In the genomic region with DNA sequence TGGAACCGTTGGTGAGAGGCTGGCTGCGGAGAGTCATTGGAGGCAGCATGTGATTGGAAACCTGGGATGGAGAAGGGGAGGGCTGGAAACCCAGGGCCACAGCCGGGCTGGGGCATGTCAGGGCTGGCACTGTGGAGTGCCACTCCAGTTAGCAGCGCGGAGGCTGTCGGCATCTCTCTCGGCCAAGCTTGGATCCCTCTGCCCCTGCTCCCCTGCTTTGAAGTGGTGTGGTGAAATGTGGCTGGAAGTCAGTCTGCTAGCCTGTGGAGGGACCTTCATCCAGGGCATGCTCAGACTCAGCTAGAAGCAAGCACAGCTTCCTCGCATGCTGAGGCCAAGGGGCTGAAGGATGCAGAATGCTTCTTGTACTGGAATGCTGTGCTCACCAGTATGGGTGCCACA, we compare ENCODE assay signal across 8 cellular contexts. TPM values are rescaled to one million over a fixed set of nuclear protein-coding genes. Genes with fewer than 3 reads are reported as not detected.
DNase-seq lines count a peak whose midpoint lies in the region; ATAC-seq and TF ChIP-seq lines count a peak whose summit lies in the region.

No MANE protein-coding gene starts in this region.

- no peak for TF ChIP-seq CTCF in esophagus muscularis mucosa (IDR thresholded peaks at IDR 0.05)
- TF ChIP-seq CTCF in prostate gland (IDR thresholded peaks at IDR 0.05): no peak
- no peak for TF ChIP-seq CTCF in foreskin fibroblast (IDR thresholded peaks at IDR 0.05; ENCODE audit: low read depth, low read length)

- intact Hi-C loops in esophagus muscularis mucosa (cut with DNase I): no loop called here
- intact Hi-C loops in prostate gland (cut with DNase I): no loop called here

- WGBS in esophagus muscularis mucosa: 65% methylated on average over 3 of the region's 8 CpGs
- WGBS in prostate gland: 34% methylated on average over 8 of the region's 8 CpGs

- H3K4me3 ChIP-seq in esophagus muscularis mucosa (peak overlapping the region in 2 of 4 donors; percentile 9), prostate gland (no peak overlapping the region), foreskin fibroblast (ENCODE audit: low read depth in 1 of 2, low read length in 2 of 2) (no peak overlapping the region)

- H3K36me3 ChIP-seq in esophagus muscularis mucosa (no peaks in the 10 kb centered on the region), prostate gland (no peaks in the 10 kb centered on the region)

- peak overlapping the region; percentile 76 to 88 (median 84) for H3K27ac ChIP-seq in esophagus muscularis mucosa (replicated peaks in 1 of 4)
- peak overlapping the region; percentile 55 to 69 for H3K27ac ChIP-seq in prostate gland

- ATAC-seq in GM19455 (IDR thresholded peaks at IDR 0.05; ENCODE audit: unreplicated experiment) (no peak), GM21526 (IDR thresholded peaks at IDR 0.05; ENCODE audit: low FRiP score, unreplicated experiment) (no peak)

- no peak for TF ChIP-seq POLR2A in esophagus muscularis mucosa (IDR thresholded peaks at IDR 0.05; ENCODE audit: low read depth)
- TF ChIP-seq POLR2A in prostate gland (IDR thresholded peaks at IDR 0.05): no peak

- H3K4me1 ChIP-seq in esophagus muscularis mucosa: peaks cover 65 to 73% (median 67%) of the 10 kb centered on the region in 4 donors
- H3K4me1 ChIP-seq in prostate gland (replicated peaks): no peaks in the 10 kb centered on the region

- DNase-seq in DMS 273 treated with DMSO at 0.1 percent for 48 hours (lab: John Stamatoyannopoulos, UW) (peak; percentile 75), NCI-H2196 treated with DMSO at 0.1 percent for 48 hours (lab: John Stamatoyannopoulos, UW; ENCODE audit: unreplicated experiment) (peak; percentile 62), esophagus muscularis mucosa (ENCODE audit: extremely low spot score) (no peak), prostate gland (ENCODE audit: low spot score) (peak; percentile 83), foreskin fibroblast (no peak), KG1 (lab: John Stamatoyannopoulos, UW) (no peak)

- H3K27me3 ChIP-seq in esophagus muscularis mucosa (no peaks in the 10 kb centered on the region), prostate gland (replicated peaks; ENCODE audit: insufficient read depth) (no peaks in the 10 kb centered on the region)

- TF ChIP-seq EP300 in esophagus muscularis mucosa (IDR thresholded peaks at IDR 0.05): no peak

- H3K9me3 ChIP-seq in esophagus muscularis mucosa (no peaks in the 10 kb centered on the region), prostate gland (no peaks in the 10 kb centered on the region)

RNA-seq across cellular contexts. Expression of a gene that starts 13.5 kb away (rescaled TPM):
- total RNA-seq in esophagus muscularis mucosa (10 to 100 TPM in 3 of 4 donors, 1 to 10 TPM in 1; 5.6 to 17.5 (median 12.3) TPM), prostate gland (10 to 100 TPM in 1 of 2 donors, 1 to 10 TPM in 1; 7.4 to 35.3 TPM)

Comparison
In these comparisons a context has a peak if more than half of its experiments do, and no peak if none do; other contexts are left out.
1. DNase-seq: peak in DMS 273 treated with DMSO at 0.1 percent for 48 hours (single experiment), NCI-H2196 treated with DMSO at 0.1 percent for 48 hours (single experiment) and prostate gland (single experiment); none in esophagus muscularis mucosa (single experiment), foreskin fibroblast (0 of 2) and KG1 (single experiment).